ENCODE assay signal across 29 cellular contexts in the genomic region with DNA sequence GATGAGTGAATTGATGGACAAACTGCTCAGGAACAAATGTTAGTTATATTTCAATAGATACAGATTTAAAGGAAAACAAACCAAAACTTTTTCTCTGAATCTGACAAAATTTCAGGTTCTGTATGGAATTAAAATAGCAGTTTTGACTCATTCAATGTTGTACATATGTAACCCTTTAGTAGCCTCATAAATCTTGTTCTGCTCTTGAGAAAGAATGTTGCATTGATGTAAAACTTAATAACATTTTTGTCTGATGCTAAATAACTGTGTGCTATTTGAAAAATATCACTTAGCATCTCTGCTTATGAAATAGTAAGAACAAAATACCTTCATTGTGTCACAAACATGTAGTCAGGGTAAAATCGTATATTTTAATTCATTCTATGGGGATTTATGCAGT.
"Had no signal": no experiment of that assay in that cellular context is flagged by ENCODE, and none has a peak within 500 bp of the region (broad histone marks: within the 10 kb centered on the region; RNA-seq: fewer than 3 reads in every experiment).

No MANE protein-coding gene starts in this region.

- H3K4me3 ChIP-seq: Peyer's patch, SJSA1 had no signal

- DNase-seq: activated CD4-positive, alpha-beta T cell treated with anti-CD3 and anti-CD28 coated beads, Interleukin-2, amount 10 ng/mL, durations not matched to agents 24 days and 14 days; activated CD4-positive, alpha-beta T cell treated with anti-CD3 and anti-CD28 coated beads, Interleukin-2, amount 50 U/mL, for 4 hours; activated CD8-positive, alpha-beta T cell treated with anti-CD3 and anti-CD28 coated beads for 36 hours; activated effector memory CD4-positive, alpha-beta T cell treated with anti-CD3 and anti-CD28 coated beads, Interleukin-2, amount 50 U/mL, for 16 hours; activated naive CD4-positive, alpha-beta T cell; activated T-cell treated with anti-CD3 and anti-CD28 coated beads, Interleukin-2, amount 50 U/mL, for 1 hour; activated T-cell treated with anti-CD3 and anti-CD28 coated beads, Interleukin-2, amount 50 U/mL, for 72 hours; amniotic stem cell; aorta; brain microvascular endothelial cell; central memory CD4-positive, alpha-beta T cell; NCI-H1105; NCI-H1417 treated with DMSO at 0.1 percent for 48 hours; NCI-H187 treated with DMSO at 0.1 percent for 48 hours; NCI-H2081; NCI-H2171 treated with DMSO at 0.1 percent for 48 hours; NCI-H226; NCI-H446 treated with DMSO at 0.1 percent for 48 hours; NCI-H524; NCI-H69; Peyer's patch; RPMI8226; SHP77 treated with DMSO at 0.1 percent for 48 hours; SK-N-SH had no signal

- H3K9me3 ChIP-seq: Peyer's patch, SJSA1, SK-N-SH had no signal

- H3K9me2 ChIP-seq: SK-N-SH had no signal

- H3K27ac ChIP-seq: brain microvascular endothelial cell, Peyer's patch, SJSA1 had no signal

- H3K27ac Mint-ChIP-seq: activated CD4-positive, alpha-beta T cell treated with anti-CD3 and anti-CD28 coated beads, Interleukin-2, amount 10 ng/mL, durations not matched to agents 24 days and 14 days; activated CD8-positive, alpha-beta T cell treated with anti-CD3 and anti-CD28 coated beads for 36 hours; activated naive CD4-positive, alpha-beta T cell treated with anti-CD3 and anti-CD28 coated beads, Interleukin-2, amount 50 U/mL, for 24 hours; activated T-cell treated with anti-CD3 and anti-CD28 coated beads, Interleukin-2, amount 50 U/mL, for 72 hours; activated T-helper 17 cell treated with anti-CD3 and anti-CD28 coated beads, Interleukin-2, amount 50 U/mL, for 72 hours; T-helper 1 cell treated with Interleukin-12 subunit alpha and Interleukin-12 subunit beta and Interleukin-4 antibody, amounts not matched to agents 30 μg/mL and 1 μg/mL, for 36 hours; T-helper 2 cell treated with Interferon-gamma antibody and Interleukin-4, amounts not matched to agents 5 μg/mL and 100 μg/mL, for 36 hours had no signal

- H3K36me3 Mint-ChIP-seq: activated naive CD4-positive, alpha-beta T cell treated with anti-CD3 and anti-CD28 coated beads, Interleukin-2, amount 50 U/mL, for 24 hours had no signal

- H3K4me1 Mint-ChIP-seq: activated CD4-positive, alpha-beta T cell treated with anti-CD3 and anti-CD28 coated beads, Interleukin-2, amount 10 ng/mL, durations not matched to agents 24 days and 14 days; activated naive CD4-positive, alpha-beta T cell treated with anti-CD3 and anti-CD28 coated beads, Interleukin-2, amount 50 U/mL, for 24 hours; activated T-helper 17 cell treated with anti-CD3 and anti-CD28 coated beads, Interleukin-2, amount 50 U/mL, for 72 hours had no signal

- H3K27me3 ChIP-seq: brain microvascular endothelial cell, Peyer's patch, SJSA1 had no signal

- H3K4me1 ChIP-seq: Peyer's patch, SJSA1 had no signal

- H3K27me3 Mint-ChIP-seq: activated CD4-positive, alpha-beta T cell treated with anti-CD3 and anti-CD28 coated beads, Interleukin-2, amount 10 ng/mL, durations not matched to agents 24 days and 14 days; activated CD8-positive, alpha-beta T cell treated with anti-CD3 and anti-CD28 coated beads for 36 hours; activated naive CD4-positive, alpha-beta T cell treated with anti-CD3 and anti-CD28 coated beads, Interleukin-2, amount 50 U/mL, for 24 hours; activated T-helper 17 cell treated with anti-CD3 and anti-CD28 coated beads, Interleukin-2, amount 50 U/mL, for 72 hours had no signal

- H3K4me2 ChIP-seq: SK-N-SH had no signal

- H3K4me3 Mint-ChIP-seq: activated CD4-positive, alpha-beta T cell treated with anti-CD3 and anti-CD28 coated beads, Interleukin-2, amount 10 ng/mL, durations not matched to agents 24 days and 14 days; activated CD8-positive, alpha-beta T cell treated with anti-CD3 and anti-CD28 coated beads for 36 hours; activated naive CD4-positive, alpha-beta T cell treated with anti-CD3 and anti-CD28 coated beads, Interleukin-2, amount 50 U/mL, for 24 hours; activated T-cell treated with anti-CD3 and anti-CD28 coated beads, Interleukin-2, amount 50 U/mL, for 72 hours; activated T-helper 17 cell treated with anti-CD3 and anti-CD28 coated beads, Interleukin-2, amount 50 U/mL, for 72 hours; T-helper 1 cell treated with Interleukin-12 subunit alpha and Interleukin-12 subunit beta and Interleukin-4 antibody, amounts not matched to agents 30 μg/mL and 1 μg/mL, for 36 hours; T-helper 2 cell treated with Interferon-gamma antibody and Interleukin-4, amounts not matched to agents 5 μg/mL and 100 μg/mL, for 36 hours had no signal

- H3K36me3 ChIP-seq: brain microvascular endothelial cell, Peyer's patch, SJSA1 had no signal
